Comparison of ENCODE assay signal across 8 cellular contexts in genomic region chr1:10033359-10033845, GRCh38. TPM values are rescaled to one million over a fixed set of nuclear protein-coding genes. Genes with fewer than 3 reads are reported as not detected.
DNase-seq lines count a peak whose midpoint lies in the region; ATAC-seq and TF ChIP-seq lines count a peak whose summit lies in the region.

No MANE protein-coding gene starts in this region.

- peak overlapping the region; percentile 91 to 96 (median 95) for H3K4me3 Mint-ChIP-seq in brain

- peaks cover 0 to 5% (median 0%) of the 10 kb centered on the region in 5 experiments for H3K9me3 Mint-ChIP-seq in brain

- peak overlapping the region; percentile 96 for H3K27ac ChIP-seq in 22Rv1

- H3K27me3 Mint-ChIP-seq in brain = peaks cover 6% of the 10 kb centered on the region

- H3K36me3 Mint-ChIP-seq in brain = peaks cover 25% of the 10 kb centered on the region

- peak; percentile 22 for ATAC-seq in HG02870 (IDR thresholded peaks at IDR 0.05; ENCODE audit: unreplicated experiment)
- ATAC-seq in HG02852 (IDR thresholded peaks at IDR 0.05; ENCODE audit: unreplicated experiment) = no peak

- peaks cover 51% of the 10 kb centered on the region for H3K4me1 Mint-ChIP-seq in brain

- H3K27ac Mint-ChIP-seq in brain = peak overlapping the region; percentile 83 to 100 (median 94)

- DNase-seq in ELR (ENCODE audit: low read depth) = peak; percentile 61
- peak; percentile 25 for DNase-seq in NCI-H524 treated with DMSO at 0.1 percent for 48 hours (lab: John Stamatoyannopoulos, UW)
- peak; percentile 65 for DNase-seq in kidney tubule cell (ENCODE audit: low spot score)
- peak; percentile 45 for DNase-seq in stimulated activated CD8-positive, alpha-beta memory T cell treated with anti-CD3 and anti-CD28 coated beads, Interleukin-4, amount 100 ng/mL, for 48 hours

- TF ChIP-seq CTCF in 22Rv1 (IDR thresholded peaks at IDR 0.05) (no peak), brain (conservative IDR thresholded peaks at IDR 0.05) (no peak)

RNA-seq across cellular contexts. Expression of gene UBE4B, which starts 0.6 kb away (rescaled TPM):
- polyA plus RNA-seq in brain (ENCODE audit: insufficient read depth, low read depth, low replicate concordance) = 39.9 TPM

RNA-seq across cellular contexts. Expression of gene RBP7, which starts 36.4 kb away (rescaled TPM):
- 19.9 TPM for polyA plus RNA-seq in brain (ENCODE audit: insufficient read depth, low read depth, low replicate concordance)
